8 cellular contexts compared by ENCODE assay signal in genomic region chr4:189722324-189723003, GRCh38.
DNase-seq lines count a peak whose midpoint lies in the region; ATAC-seq and TF ChIP-seq lines count a peak whose summit lies in the region.
"Not testable (repeated sequence)": the region's sequence is repeated elsewhere in the genome, so short reads cannot be mapped to it uniquely, and the experiment has no call there.

No MANE protein-coding gene starts in this region.

- peak overlapping the region; percentile 91 for H2AFZ ChIP-seq in neuronal stem cell (ENCODE audit: low read length)

- not testable (repeated sequence) for H2BK5ac ChIP-seq in neuronal stem cell (ENCODE audit: low read length)

- H3K4me1 ChIP-seq in iPS-15b (ENCODE audit: control insufficient read depth, insufficient read depth, low read length); neuronal stem cell (ENCODE audit: control insufficient read depth in 2 of 2, insufficient read depth in 1 of 2, low read depth in 1 of 2, low read length in 2 of 2); thoracic aorta (ENCODE audit: control insufficient read depth in 1 of 2, low read depth in 2 of 2): not testable (repeated sequence)

- not testable (repeated sequence) for H2AK5ac ChIP-seq in neuronal stem cell (ENCODE audit: low read depth, low read length)

- no CpG with 5 or more reads among the region's 23 CpGs for WGBS in neuronal stem cell (ENCODE audit: extremely low coverage in 2 of 2, insufficient read length in 2 of 2, insufficient replicate concordance in 1 of 2), 2 donors

- H2BK120ac ChIP-seq in neuronal stem cell (ENCODE audit: low read depth, low read length) = not testable (repeated sequence)

- H3K27me3 Mint-ChIP-seq in activated T-cell treated with anti-CD3 and anti-CD28 coated beads, Interleukin-2, amount 50 U/mL, for 24 hours; endothelial cell (ENCODE audit: unreplicated experiment): not testable (repeated sequence)

- not testable (repeated sequence) for H3K18ac ChIP-seq in neuronal stem cell (ENCODE audit: low read length)

- H4K8ac ChIP-seq in neuronal stem cell (ENCODE audit: low read depth, low read length) = not testable (repeated sequence)

- not testable (repeated sequence) for H3K27ac Mint-ChIP-seq in activated T-cell treated with anti-CD3 and anti-CD28 coated beads, Interleukin-2, amount 50 U/mL, for 24 hours
- peak overlapping the region; percentile 18 for H3K27ac Mint-ChIP-seq in endothelial cell (ENCODE audit: unreplicated experiment)

- not testable (repeated sequence) for H3K4ac ChIP-seq in neuronal stem cell (ENCODE audit: low read length)

- peak; percentile 83 for DNase-seq in DMS153 (lab: John Stamatoyannopoulos, UW)
- DNase-seq in M059J (ENCODE audit: low read depth) = peak; percentile 65
- DNase-seq in NCI-H82 (lab: John Stamatoyannopoulos, UW) = peak; percentile 12
- DNase-seq in activated T-cell treated with anti-CD3 and anti-CD28 coated beads, Interleukin-2, amount 50 U/mL, for 24 hours = peak; percentile 29
- peak; percentile 47 for DNase-seq in endothelial cell (ENCODE audit: low spot score)
- DNase-seq in neuronal stem cell (ENCODE audit: low spot score); thoracic aorta (ENCODE audit: low spot score): not testable (repeated sequence)

- H3K4me3 Mint-ChIP-seq in activated T-cell treated with anti-CD3 and anti-CD28 coated beads, Interleukin-2, amount 50 U/mL, for 24 hours = not testable (repeated sequence)
- peak overlapping the region; percentile 83 for H3K4me3 Mint-ChIP-seq in endothelial cell (ENCODE audit: unreplicated experiment)

- H3K36me3 ChIP-seq in iPS-15b (ENCODE audit: control insufficient read depth, insufficient read depth, low read length); neuronal stem cell (replicated peaks in 1 of 2; ENCODE audit: control insufficient read depth in 2 of 2, insufficient read depth in 2 of 2, low read length in 2 of 2); thoracic aorta: not testable (repeated sequence)

- not testable (repeated sequence) for H3K9me3 Mint-ChIP-seq in activated T-cell treated with anti-CD3 and anti-CD28 coated beads, Interleukin-2, amount 50 U/mL, for 24 hours; endothelial cell (ENCODE audit: unreplicated experiment)

- H3K4me2 ChIP-seq in neuronal stem cell (ENCODE audit: insufficient read depth, low read length, poor library complexity, severe bottlenecking) = not testable (repeated sequence)

- not testable (repeated sequence) for H3K36me3 Mint-ChIP-seq in activated T-cell treated with anti-CD3 and anti-CD28 coated beads, Interleukin-2, amount 50 U/mL, for 24 hours (ENCODE audit: low read depth); endothelial cell (ENCODE audit: low read depth, unreplicated experiment)

- peak overlapping the region; percentile 83 for H3K9ac ChIP-seq in iPS-15b (ENCODE audit: low read depth, low read length)
- H3K9ac ChIP-seq in neuronal stem cell (ENCODE audit: low read depth, low read length, poor library complexity) = not testable (repeated sequence)

- H3K23ac ChIP-seq in neuronal stem cell (ENCODE audit: low read depth, low read length, poor library complexity) = not testable (repeated sequence)

- not testable (repeated sequence) for H3K27ac ChIP-seq in neuronal stem cell (replicated peaks; ENCODE audit: low read length); thoracic aorta

- H3K14ac ChIP-seq in neuronal stem cell (ENCODE audit: low read length) = peak overlapping the region; percentile 31

- H3K4me3 ChIP-seq in iPS-15b (ENCODE audit: low read depth, low read length) = peak overlapping the region; percentile 77
- peak overlapping the region in 1 of 2 donors; percentile 29 for H3K4me3 ChIP-seq in neuronal stem cell (ENCODE audit: low read length in 2 of 2)
- H3K4me3 ChIP-seq in thoracic aorta = peak overlapping the region; percentile 16

- TF ChIP-seq CTCF in endothelial cell (IDR thresholded peaks at IDR 0.05; ENCODE audit: unreplicated experiment); thoracic aorta (IDR thresholded peaks at IDR 0.05): not testable (repeated sequence)

- not testable (repeated sequence) for H4K91ac ChIP-seq in neuronal stem cell (ENCODE audit: low read depth, low read length, poor library complexity)

- H3K4me1 Mint-ChIP-seq in activated T-cell treated with anti-CD3 and anti-CD28 coated beads, Interleukin-2, amount 50 U/mL, for 24 hours (ENCODE audit: low read depth); endothelial cell (ENCODE audit: unreplicated experiment): not testable (repeated sequence)

- not testable (repeated sequence) for H3K79me1 ChIP-seq in neuronal stem cell (ENCODE audit: low read depth, low read length)

- not testable (repeated sequence) for H3K9me3 ChIP-seq in iPS-15b (ENCODE audit: control insufficient read depth, insufficient read depth, low read length); neuronal stem cell (replicated peaks in 1 of 2; ENCODE audit: control insufficient read depth in 2 of 2, insufficient read depth in 1 of 2, low read depth in 1 of 2, low read length in 2 of 2); thoracic aorta

- H3K27me3 ChIP-seq in iPS-15b (ENCODE audit: control insufficient read depth, insufficient read depth, low read length); neuronal stem cell (ENCODE audit: control insufficient read depth in 3 of 3, insufficient read depth in 3 of 3, low read depth in 1 of 3, low read length in 3 of 3); thoracic aorta (replicated peaks; ENCODE audit: insufficient read depth): not testable (repeated sequence)

- peak overlapping the region; percentile 30 for H2BK12ac ChIP-seq in neuronal stem cell (ENCODE audit: low read length)

- H2BK15ac ChIP-seq in neuronal stem cell (ENCODE audit: low read length) = not testable (repeated sequence)

- ATAC-seq in thoracic aorta (ENCODE audit: insufficient number of reproducible peaks, low FRiP score, low read depth) = not testable (repeated sequence)
